Comparison of ENCODE assay signal across 8 cellular contexts in genomic region chr20:8853805-8854338, GRCh38.
DNase-seq lines count a peak whose midpoint lies in the region; ATAC-seq and TF ChIP-seq lines count a peak whose summit lies in the region.

No MANE protein-coding gene starts in this region.

- H3K27ac ChIP-seq in PC-3 (ENCODE audit: low read length): peak overlapping the region; percentile 10; the same call in 1 of the 2 replicates
- H3K27ac ChIP-seq in dorsolateral prefrontal cortex: peak overlapping the region in 19 of 59 donors; percentile 2 to 61 (median 35)
- peak overlapping the region; percentile 66 for H3K27ac ChIP-seq in lower lobe of right lung
- peak overlapping the region; percentile 60 for H3K27ac ChIP-seq in urinary bladder (ENCODE audit: low read depth)

- H3K27ac Mint-ChIP-seq in activated CD4-positive, alpha-beta T cell treated with anti-CD3 and anti-CD28 coated beads for 36 hours: no peak overlapping the region

- H3K4me3 ChIP-seq in H7 (ENCODE audit: insufficient read depth, low read depth, low read length) (no peak overlapping the region), LNCaP clone FGC (ENCODE audit: low read depth, low read length) (no peak overlapping the region), PC-3 (ENCODE audit: low read length) (no peak overlapping the region), dorsolateral prefrontal cortex (peak overlapping the region in 14 of 59 donors; percentile 2 to 39 (median 25)), lower lobe of right lung (peak overlapping the region; percentile 12), urinary bladder (ENCODE audit: low read depth, low read length) (no peak overlapping the region)

- H3K79me2 ChIP-seq in PC-3 (ENCODE audit: low read length): no peaks in the 10 kb centered on the region

- no peak overlapping the region for H3K4me3 Mint-ChIP-seq in activated CD4-positive, alpha-beta T cell treated with anti-CD3 and anti-CD28 coated beads for 36 hours

- peaks cover 22% of the 10 kb centered on the region for H3K4me1 ChIP-seq in PC-3 (ENCODE audit: insufficient read depth, low read length)
- peaks cover 18% of the 10 kb centered on the region for H3K4me1 ChIP-seq in lower lobe of right lung
- no peaks in the 10 kb centered on the region for H3K4me1 ChIP-seq in urinary bladder (ENCODE audit: insufficient read depth)

- WGBS in urinary bladder: 11% methylated on average over 6 of the region's 6 CpGs

- H3K27me3 ChIP-seq in H7 (ENCODE audit: control insufficient read depth, insufficient read depth, low read length) (no peaks in the 10 kb centered on the region), PC-3 (ENCODE audit: low read length) (no peaks in the 10 kb centered on the region), dorsolateral prefrontal cortex (peaks cover 0 to 9% (median 0%) of the 10 kb centered on the region in 45 donors), lower lobe of right lung (ENCODE audit: low read depth) (no peaks in the 10 kb centered on the region)

- no peaks in the 10 kb centered on the region for H3K9me2 ChIP-seq in PC-3 (replicated peaks; ENCODE audit: low read length)

- DNase-seq in activated CD4-positive, alpha-beta T cell treated with anti-CD3 and anti-CD28 coated beads for 36 hours: peak; percentile 5
- DNase-seq in activated CD4-positive, alpha-beta T cell treated with anti-CD3 and anti-CD28 coated beads, Interleukin-2, amount 50 U/mL, for 1 hour: no peak
- peak; percentile 54 for DNase-seq in H7
- peak; percentile 55 for DNase-seq in LNCaP clone FGC (ENCODE audit: low read depth)
- DNase-seq in PC-3: peak; percentile 94
- DNase-seq in dorsolateral prefrontal cortex: peak in 2 of 10 donors; percentile 20 to 39
- no peak for DNase-seq in lower lobe of right lung

- H3K4me1 Mint-ChIP-seq in activated CD4-positive, alpha-beta T cell treated with anti-CD3 and anti-CD28 coated beads for 36 hours: no peaks in the 10 kb centered on the region

- no peak overlapping the region for H3K9ac ChIP-seq in PC-3 (ENCODE audit: low read length)

- H2AFZ ChIP-seq in PC-3 (ENCODE audit: low read length): peak overlapping the region; percentile 43

- H3F3A ChIP-seq in PC-3 (ENCODE audit: low read length, unreplicated experiment): no peaks in the 10 kb centered on the region

- H3K36me3 ChIP-seq in H7 (replicated peaks; ENCODE audit: control insufficient read depth, insufficient read depth, low read length) (no peaks in the 10 kb centered on the region), PC-3 (ENCODE audit: low read depth, low read length) (no peaks in the 10 kb centered on the region), lower lobe of right lung (no peaks in the 10 kb centered on the region), urinary bladder (ENCODE audit: insufficient read depth) (no peaks in the 10 kb centered on the region)

- no peaks in the 10 kb centered on the region for H3K27me3 Mint-ChIP-seq in activated CD4-positive, alpha-beta T cell treated with anti-CD3 and anti-CD28 coated beads for 36 hours

- peak; percentile 81 for ATAC-seq in activated CD4-positive, alpha-beta T cell treated with anti-CD3 and anti-CD28 coated beads for 36 hours
- ATAC-seq in PC-3 (peak; percentile 86), lower lobe of right lung (peak; percentile 81 to 88)

- intact Hi-C loops in activated CD4-positive, alpha-beta T cell treated with anti-CD3 and anti-CD28 coated beads for 36 hours (cut with DNase I, micrococcal nuclease): loop anchor here in 1 of 2 experiments (10.0 kb wide), 1 partner anchor 541 kb away; no protein-coding TSS in a partner anchor
- intact Hi-C loops in PC-3 (cut with micrococcal nuclease) (loop anchor here (1.0 to 10.0 kb wide), 6 partner anchors 63 to 505 kb away; no protein-coding TSS in a partner anchor), dorsolateral prefrontal cortex (cut with DNase I) (loop anchor here (5.0 to 10.0 kb wide), 2 partner anchors 503 to 511 kb away; no protein-coding TSS in a partner anchor), lower lobe of right lung (cut with DNase I) (no loop called here)

- POLR2A ChIA-PET in activated CD4-positive, alpha-beta T cell treated with anti-CD3 and anti-CD28 coated beads for 36 hours (lab: Charles Lee): no interaction called here
- POLR2A ChIA-PET in PC-3 (lab: Charles Lee; ENCODE audit: unreplicated experiment): interaction anchor here (0.5 kb wide), 1 partner anchor 219 kb away, joined by 4 read pairs; no protein-coding TSS in a partner anchor

- H4K20me1 ChIP-seq in PC-3 (ENCODE audit: low read length): no peaks in the 10 kb centered on the region

- no peaks in the 10 kb centered on the region for H3K36me3 Mint-ChIP-seq in activated CD4-positive, alpha-beta T cell treated with anti-CD3 and anti-CD28 coated beads for 36 hours (ENCODE audit: low read depth)

- TF ChIP-seq CTCF in LNCaP clone FGC (IDR thresholded peaks at IDR 0.05; ENCODE audit: control insufficient read depth, extremely low read depth, insufficient read depth) (peak; percentile 76), PC-3 (conservative IDR thresholded peaks at IDR 0.05; ENCODE audit: low read depth, low read length) (peak; percentile 94), dorsolateral prefrontal cortex (IDR thresholded peaks at IDR 0.05 in 54 of 56, conservative IDR thresholded peaks at IDR 0.05 in 2 of 56; ENCODE audit: low read depth in 1 of 56, partially characterized antibody in 56 of 56) (peak; percentile 77 to 94 (median 89)), lower lobe of right lung (IDR thresholded peaks at IDR 0.05) (peak; percentile 83)

- CTCF ChIA-PET in activated CD4-positive, alpha-beta T cell treated with anti-CD3 and anti-CD28 coated beads for 36 hours (lab: Charles Lee): interaction anchor here (0.6 to 1.2 kb wide), 11 partner anchors 10 to 549 kb away, joined by 3 to 8 read pairs (median 3); no protein-coding TSS in a partner anchor
- CTCF ChIA-PET in PC-3 (lab: Charles Lee): interaction anchor here (0.5 to 1.6 kb wide), 26 partner anchors 22 to 539 kb away, joined by 3 to 40 read pairs (median 4); partner anchors contain the start of gene PLCB4

- peak overlapping the region; percentile 47 for H3K4me2 ChIP-seq in PC-3 (ENCODE audit: low read length)

- no TSS peak for BruUV-seq in PC-3 (replicated peaks; lab: Mats Ljungman, UMichigan)

- no peaks in the 10 kb centered on the region for H3K9me3 Mint-ChIP-seq in activated CD4-positive, alpha-beta T cell treated with anti-CD3 and anti-CD28 coated beads for 36 hours (ENCODE audit: low read depth)

- H3K9me3 ChIP-seq in PC-3 (ENCODE audit: low read length): no peaks in the 10 kb centered on the region
- no peaks in the 10 kb centered on the region for H3K9me3 ChIP-seq in lower lobe of right lung

Comparison
In these comparisons a context has a peak if more than half of its experiments do, and no peak if none do; other contexts are left out.
1. DNase-seq: peak in activated CD4-positive, alpha-beta T cell treated with anti-CD3 and anti-CD28 coated beads for 36 hours (single experiment), H7 (single experiment), LNCaP clone FGC (single experiment) and PC-3 (single experiment); none in activated CD4-positive, alpha-beta T cell treated with anti-CD3 and anti-CD28 coated beads, Interleukin-2, amount 50 U/mL, for 1 hour (single experiment) and lower lobe of right lung (single experiment).
2. Peak in every context shown above with its lines, with median percentiles within 50 percentile points of each other: ATAC-seq and CTCF ChIP-seq.